In genomic region chr11:95327273-95327948, GRCh38 we compare ENCODE assay signal across 18 cellular contexts.
"Had no signal": no experiment of that assay in that cellular context is flagged by ENCODE, and none has a peak within 500 bp of the region (broad histone marks: within the 10 kb centered on the region; RNA-seq: fewer than 3 reads in every experiment).

No MANE protein-coding gene starts in this region.

- H3K27me3 ChIP-seq: foreskin keratinocyte, transverse colon had no signal

- H3K9me3 ChIP-seq: psoas muscle, transverse colon had no signal

- H3K9me3 Mint-ChIP-seq: effector memory CD8-positive, alpha-beta T cell had no signal

- FAIRE-seq: islet of Langerhans had no signal

- H3K4me3 Mint-ChIP-seq: activated naive CD8-positive, alpha-beta T cell; effector memory CD8-positive, alpha-beta T cell; nephron had no signal

- H3K27ac ChIP-seq: epithelial cell of prostate, foreskin keratinocyte, psoas muscle, transverse colon, WERI-Rb-1 had no signal

- DNase-seq: activated CD4-positive, alpha-beta T cell treated with anti-CD3 and anti-CD28 coated beads, Interleukin-2, amount 50 U/mL, for 48 hours; caudate nucleus; effector memory CD8-positive, alpha-beta T cell; foreskin keratinocyte; hippocampal formation; left colon; midbrain; psoas muscle; right cardiac atrium; stimulated activated CD4-positive, alpha-beta T cell treated with anti-CD3 and anti-CD28 coated beads, Interleukin-2, amount 100 ng/mL, for 24 hours; stimulated activated naive CD8-positive, alpha-beta T cell treated with anti-CD3 and anti-CD28 coated beads, Interleukin-15, Interleukin-2, amounts not matched to agents 100 U/mL and 50 U/mL, for 24 hours; transverse colon; WERI-Rb-1 had no signal

- H3K27ac Mint-ChIP-seq: activated naive CD8-positive, alpha-beta T cell; effector memory CD8-positive, alpha-beta T cell; nephron had no signal

- H3K4me1 ChIP-seq: foreskin keratinocyte, psoas muscle, transverse colon had no signal

- H3K4me3 ChIP-seq: lung, psoas muscle, transverse colon had no signal

- H3K36me3 ChIP-seq: transverse colon, WERI-Rb-1 had no signal

- H3K36me3 Mint-ChIP-seq: activated naive CD8-positive, alpha-beta T cell had no signal

- ATAC-seq: effector memory CD8-positive, alpha-beta T cell; foreskin keratinocyte; left colon; psoas muscle; right cardiac atrium; stimulated activated naive CD8-positive, alpha-beta T cell treated with anti-CD3 and anti-CD28 coated beads, Interleukin-15, Interleukin-2, amounts not matched to agents 100 U/mL and 50 U/mL, for 24 hours had no signal
